8 cellular contexts compared by ENCODE assay signal in the genomic region with DNA sequence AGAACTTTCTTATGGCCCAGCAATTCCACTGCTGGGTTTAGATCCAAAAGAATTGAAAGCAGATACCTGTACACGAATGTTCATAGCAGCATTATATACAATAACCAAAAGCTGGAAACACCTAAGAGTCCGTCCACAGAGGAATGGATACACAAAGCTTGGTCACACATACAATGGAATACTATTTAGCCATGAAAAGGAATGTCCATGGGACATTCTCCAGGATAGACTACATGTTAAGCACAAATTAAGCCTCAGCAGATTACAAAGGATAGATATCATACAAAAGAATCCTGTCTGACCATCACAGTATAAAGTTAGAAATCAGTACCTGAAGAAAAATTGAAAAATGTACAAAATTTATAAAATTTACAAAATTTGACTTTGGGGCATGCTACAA.
"Had no signal": no experiment of that assay in that cellular context is flagged by ENCODE, and none has a peak within 500 bp of the region (broad histone marks: within the 10 kb centered on the region; RNA-seq: fewer than 3 reads in every experiment).

No MANE protein-coding gene starts in this region.

- ATAC-seq: GM12878 had no signal

- DNase-seq: GDM1, GF-D8 had no signal

- FAIRE-seq: G401.6, GM12878, GM12891, GM12892, GM18507, GM19239 had no signal

- H3K4me3 ChIP-seq: GM12878 had no signal
